Comparison of ENCODE assay signal across 1 cellular context in the genomic region with DNA sequence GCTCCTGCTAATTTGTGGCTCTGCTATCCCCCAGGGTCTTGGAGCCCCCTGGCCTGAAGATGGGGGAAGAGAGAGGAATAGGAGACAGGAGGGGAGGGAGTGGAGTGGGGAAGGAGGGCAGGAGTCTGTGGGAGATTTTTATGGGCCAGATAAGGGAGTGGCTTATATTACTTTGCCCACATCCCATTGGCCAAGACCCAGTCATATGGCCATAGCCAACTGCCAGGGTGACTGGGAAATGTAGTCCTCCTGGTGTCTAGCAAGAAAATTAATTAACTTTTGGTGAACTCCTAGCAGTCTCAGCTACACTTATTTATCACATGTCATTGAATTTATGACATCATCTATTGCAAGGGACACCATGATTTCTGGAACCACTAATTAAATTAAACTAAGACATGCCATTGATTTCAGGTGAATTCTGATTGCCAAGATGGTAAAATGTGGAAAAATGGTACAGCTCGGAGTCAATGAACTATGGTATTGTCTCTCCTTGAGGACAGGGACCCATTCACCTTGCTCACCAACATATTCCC.
TF ChIP-seq lines count a peak whose summit lies in the region.

No MANE protein-coding gene starts in this region.

TF ChIP-seq in HepG2, 621 proteins besides CTCF, POLR2A, EP300 and RAD21:
- TF ChIP-seq SRSF4 (IDR thresholded peaks at IDR 0.05; ENCODE audit: low read depth, low read length, poor library complexity, severe bottlenecking) = no peak
- TF ChIP-seq NCOR1 (IDR thresholded peaks at IDR 0.05; ENCODE audit: borderline replicate concordance, low read length) = no peak
- TF ChIP-seq MATR3 (CRISPR knock-in tag; IDR thresholded peaks at IDR 0.05) = no peak
- TF ChIP-seq, protein P1, sequence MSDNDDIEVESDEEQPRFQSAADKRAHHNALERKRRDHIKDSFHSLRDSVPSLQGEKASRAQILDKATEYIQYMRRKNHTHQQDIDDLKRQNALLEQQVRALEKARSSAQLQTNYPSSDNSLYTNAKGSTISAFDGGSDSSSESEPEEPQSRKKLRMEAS (IDR thresholded peaks at IDR 0.05) = no peak
- peak; percentile 66 for TF ChIP-seq ZNF143 (CRISPR knock-in tag; IDR thresholded peaks at IDR 0.05)
- peak; percentile 90 for TF ChIP-seq ATF7 (IDR thresholded peaks at IDR 0.05)
- no peak for TF ChIP-seq ATF7 (CRISPR knock-in tag; IDR thresholded peaks at IDR 0.05)
- no peak for TF ChIP-seq ZNF34 (CRISPR knock-in tag; IDR thresholded peaks at IDR 0.05; ENCODE audit: borderline replicate concordance)
- TF ChIP-seq ZNF772 (CRISPR knock-in tag; IDR thresholded peaks at IDR 0.05) = no peak
- 0 out of 2 replicates have a peak, but pooled peaks have one; percentile 29 for TF ChIP-seq NFYC (CRISPR knock-in tag; IDR thresholded peaks at IDR 0.05)
- TF ChIP-seq THAP11 (CRISPR knock-in tag; IDR thresholded peaks at IDR 0.05) = peak; percentile 60
